8 cellular contexts compared by ENCODE assay signal in genomic region chr2:68362069-68362468, GRCh38. TPM values are rescaled to one million over a fixed set of nuclear protein-coding genes. Genes with fewer than 3 reads are reported as not detected.
DNase-seq lines count a peak whose midpoint lies in the region; ATAC-seq and TF ChIP-seq lines count a peak whose summit lies in the region.

No MANE protein-coding gene starts in this region.

- H3K79me2 ChIP-seq in MM.1S (ENCODE audit: low read length): peaks cover 19% of the 10 kb centered on the region

- peak overlapping the region; percentile 69 for H3K27ac ChIP-seq in MM.1S (ENCODE audit: low read length)

- H3K9me2 ChIP-seq in MM.1S (replicated peaks; ENCODE audit: insufficient read depth, low read length): no peaks in the 10 kb centered on the region

- H3K4me1 ChIP-seq in MM.1S (ENCODE audit: low read length): peaks cover 34% of the 10 kb centered on the region

- DNase-seq in EH (ENCODE audit: low read depth) (peak; percentile 58), H4 (ENCODE audit: low spot score) (peak; percentile 81), MM.1S (peak; percentile 89), cardiac septum (ENCODE audit: low spot score) (peak; percentile 91), pulmonary artery endothelial cell (ENCODE audit: low read depth, low spot score) (peak; percentile 15)
- peak; percentile 79 for DNase-seq in activated naive CD4-positive, alpha-beta T cell treated with Interleukin-2 at 50 U/mL for 16 hours

- peak overlapping the region; percentile 56 for H3K4me2 ChIP-seq in MM.1S (ENCODE audit: low read depth, low read length)

- peaks cover 10% of the 10 kb centered on the region for H3F3A ChIP-seq in MM.1S (ENCODE audit: insufficient read depth, low read length)

- peak overlapping the region; percentile 79 for H2AFZ ChIP-seq in MM.1S (ENCODE audit: low read length)

- ATAC-seq in SK-N-SH treated with all-trans-retinoic acid at 6 μM for 48 hours (peak; percentile 80), HG03095 (IDR thresholded peaks at IDR 0.05; ENCODE audit: unreplicated experiment) (no peak)

- peak overlapping the region; percentile 46; the same call in 1 of the 2 replicates for H3K9ac ChIP-seq in MM.1S (ENCODE audit: low read length)

- no peaks in the 10 kb centered on the region for H3K27me3 ChIP-seq in MM.1S (replicated peaks; ENCODE audit: insufficient read depth, low read length)

- no peaks in the 10 kb centered on the region for H3K36me3 ChIP-seq in MM.1S (replicated peaks; ENCODE audit: insufficient read depth, low read length)

- intact Hi-C loops in cardiac septum (cut with DNase I): loop anchor here (2.0 to 5.0 kb wide), 2 partner anchors 79 to 240 kb away; no protein-coding TSS in a partner anchor

- no peaks in the 10 kb centered on the region for H4K20me1 ChIP-seq in MM.1S (ENCODE audit: insufficient read depth, low read length)

- no peaks in the 10 kb centered on the region for H3K9me3 ChIP-seq in MM.1S (replicated peaks; ENCODE audit: insufficient read depth, low read length)

- H3K4me3 ChIP-seq in MM.1S (ENCODE audit: low read length): peak overlapping the region; percentile 47

- peak; percentile 82 for TF ChIP-seq CTCF in MM.1S (IDR thresholded peaks at IDR 0.05; ENCODE audit: low read length)

TF ChIP-seq in SK-N-SH treated with all-trans-retinoic acid at 6 μM for 48 hours, 23 proteins besides CTCF, POLR2A, EP300 and RAD21:
- TF ChIP-seq OSR1 (CRISPR knock-in tag; IDR thresholded peaks at IDR 0.05): no peak
- TF ChIP-seq ZNF70 (CRISPR knock-in tag; IDR thresholded peaks at IDR 0.05): no peak
- no peak for TF ChIP-seq TSHZ2 (CRISPR knock-in tag; IDR thresholded peaks at IDR 0.05)
- TF ChIP-seq ZNF565 (CRISPR knock-in tag; conservative IDR thresholded peaks at IDR 0.05; ENCODE audit: low read depth): no peak
- no peak for TF ChIP-seq ISL1 (CRISPR knock-in tag; IDR thresholded peaks at IDR 0.05)
- TF ChIP-seq BACH2 (CRISPR knock-in tag; IDR thresholded peaks at IDR 0.05; ENCODE audit: borderline replicate concordance): no peak
- TF ChIP-seq ESRRG (CRISPR knock-in tag; IDR thresholded peaks at IDR 0.05): no peak
- TF ChIP-seq ZFP30 (CRISPR knock-in tag; IDR thresholded peaks at IDR 0.05): no peak
- no peak for TF ChIP-seq RARB (CRISPR knock-in tag; IDR thresholded peaks at IDR 0.05)
- no peak for TF ChIP-seq ZC3H10 (CRISPR knock-in tag; IDR thresholded peaks at IDR 0.05)
- TF ChIP-seq ZNF8 (CRISPR knock-in tag; IDR thresholded peaks at IDR 0.05): no peak
- TF ChIP-seq CSRNP3 (CRISPR knock-in tag; IDR thresholded peaks at IDR 0.05): no peak
- TF ChIP-seq CREB5 (CRISPR knock-in tag; IDR thresholded peaks at IDR 0.05; ENCODE audit: low read depth): no peak
- no peak for TF ChIP-seq SNAI2 (CRISPR knock-in tag; IDR thresholded peaks at IDR 0.05)
- no peak for TF ChIP-seq PATZ1 (CRISPR knock-in tag; IDR thresholded peaks at IDR 0.05; ENCODE audit: borderline replicate concordance)
- no peak for TF ChIP-seq ZFP3 (CRISPR knock-in tag; IDR thresholded peaks at IDR 0.05)
- no peak for TF ChIP-seq POU6F1 (CRISPR knock-in tag; IDR thresholded peaks at IDR 0.05; ENCODE audit: borderline replicate concordance, low read depth)
- no peak for TF ChIP-seq GLIS3 (CRISPR knock-in tag; IDR thresholded peaks at IDR 0.05)

RNA-seq across cellular contexts. Expression of gene PLEK, which starts 3.0 kb away (rescaled TPM):
- total RNA-seq in H4 (2014; rRNA removed; shearing (Covaris generic)): 0.12 TPM in 1 of 2 replicates, not detected in the other
- total RNA-seq in cardiac septum (3.7 TPM), pulmonary artery endothelial cell (0.07 and 0.11 TPM in 2 replicates)

RNA-seq across cellular contexts. Expression of gene CNRIP1, which starts 42.3 kb away (rescaled TPM):
- 19.7 and 32.6 TPM in 2 replicates for total RNA-seq in H4 (2014; rRNA removed; shearing (Covaris generic))
- total RNA-seq in cardiac septum (10.1 TPM), pulmonary artery endothelial cell (40.0 and 48.6 TPM in 2 replicates)

Comparison
In these comparisons a context has a peak if more than half of its experiments do, and no peak if none do; other contexts are left out.
1. DNase-seq: peak in every context shown above with its lines; median percentile 91 in cardiac septum; 89 in MM.1S; 81 in H4; 79 in activated naive CD4-positive, alpha-beta T cell treated with Interleukin-2 at 50 U/mL for 16 hours; 58 in EH; 15 in pulmonary artery endothelial cell.